8 cellular contexts compared by ENCODE assay signal in genomic region chr15:85380860-85381535, GRCh38. TPM values are rescaled to one million over a fixed set of nuclear protein-coding genes. Genes with fewer than 3 reads are reported as not detected.
DNase-seq lines count a peak whose midpoint lies in the region; ATAC-seq and TF ChIP-seq lines count a peak whose summit lies in the region.

No MANE protein-coding gene starts in this region.

- H3K27ac Mint-ChIP-seq in brain, result peak overlapping the region in 4 of 5 experiments; percentile 78 to 95 (median 92)

- H3K9me3 Mint-ChIP-seq in brain, result no peaks in the 10 kb centered on the region

- H3K36me3 Mint-ChIP-seq in brain, result peaks cover 8% of the 10 kb centered on the region

- TF ChIP-seq CTCF in brain (conservative IDR thresholded peaks at IDR 0.05), result no peak

- ATAC-seq in GM18907 (IDR thresholded peaks at IDR 0.05; ENCODE audit: unreplicated experiment), result peak; percentile 38
- ATAC-seq in HG03159 (IDR thresholded peaks at IDR 0.05; ENCODE audit: unreplicated experiment), result peak; percentile 27

- H3K27me3 Mint-ChIP-seq in brain, result peaks cover 23% of the 10 kb centered on the region

- peak; percentile 24 for DNase-seq in 8988T
- DNase-seq in T-helper 9 cell, result peak; percentile 61
- peak; percentile 53 for DNase-seq in kidney tubule cell (ENCODE audit: low spot score)
- peak; percentile 46 to 55 for DNase-seq in stimulated activated CD4-positive, alpha-beta T cell treated with anti-CD3 and anti-CD28 coated beads, Interleukin-4, amount 100 ng/mL, for 4 hours
- no peak for DNase-seq in NCI-H2029 (lab: John Stamatoyannopoulos, UW)

- H3K4me1 Mint-ChIP-seq in brain, result peaks cover 43% of the 10 kb centered on the region

- H3K4me3 Mint-ChIP-seq in brain, result peak overlapping the region; percentile 87 to 95 (median 92)

RNA-seq across cellular contexts. Expression of gene AKAP13, which starts 0.6 kb away (rescaled TPM):
- 31.8 TPM for polyA plus RNA-seq in brain (ENCODE audit: insufficient read depth, low read depth, low replicate concordance)
